Comparison of ENCODE assay signal across 6 cellular contexts in the genomic region with DNA sequence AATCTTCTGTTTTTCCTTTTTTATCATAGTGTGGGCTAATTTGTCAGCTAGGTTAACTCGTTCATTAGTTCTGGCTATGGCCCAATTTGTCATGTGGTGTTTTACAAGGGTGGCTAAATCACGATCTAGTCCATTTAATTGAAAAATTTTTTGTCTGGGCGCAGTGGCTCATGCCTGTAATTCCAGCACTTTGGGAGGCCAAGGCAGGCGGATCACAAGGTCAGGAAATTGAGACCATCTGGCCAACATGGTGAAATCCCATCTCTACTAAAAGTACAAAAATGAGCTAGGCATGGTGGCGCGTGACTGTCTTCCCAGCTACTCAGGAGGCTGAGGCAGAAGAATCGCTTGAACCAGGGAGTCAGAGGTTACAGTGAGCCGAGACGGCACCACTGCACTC. TPM values are rescaled to one million over a fixed set of nuclear protein-coding genes. Genes with fewer than 3 reads are reported as not detected.
"Had no signal": no experiment of that assay in that cellular context is flagged by ENCODE, and none has a peak within 500 bp of the region (broad histone marks: within the 10 kb centered on the region; RNA-seq: fewer than 3 reads in every experiment).

No MANE protein-coding gene starts in this region.

RNA-seq across cellular contexts. Expression of gene FMO1, which starts 47.1 kb away (rescaled TPM):
- total RNA-seq: activated CD8-positive, alpha-beta T cell treated with anti-CD3 and anti-CD28 coated beads, Interleukin-2, amount 10 ng/mL, durations not matched to agents 7 days and 5 days; activated naive CD8-positive, alpha-beta T cell treated with anti-CD3 and anti-CD28 coated beads, Interleukin-2, amount 10 ng/mL, durations not matched to agents 7 days and 5 days; bronchial epithelial cell; LHCN-M2; M059J; SJSA1 had no signal
